ENCODE assay signal across 8 cellular contexts in the genomic region with DNA sequence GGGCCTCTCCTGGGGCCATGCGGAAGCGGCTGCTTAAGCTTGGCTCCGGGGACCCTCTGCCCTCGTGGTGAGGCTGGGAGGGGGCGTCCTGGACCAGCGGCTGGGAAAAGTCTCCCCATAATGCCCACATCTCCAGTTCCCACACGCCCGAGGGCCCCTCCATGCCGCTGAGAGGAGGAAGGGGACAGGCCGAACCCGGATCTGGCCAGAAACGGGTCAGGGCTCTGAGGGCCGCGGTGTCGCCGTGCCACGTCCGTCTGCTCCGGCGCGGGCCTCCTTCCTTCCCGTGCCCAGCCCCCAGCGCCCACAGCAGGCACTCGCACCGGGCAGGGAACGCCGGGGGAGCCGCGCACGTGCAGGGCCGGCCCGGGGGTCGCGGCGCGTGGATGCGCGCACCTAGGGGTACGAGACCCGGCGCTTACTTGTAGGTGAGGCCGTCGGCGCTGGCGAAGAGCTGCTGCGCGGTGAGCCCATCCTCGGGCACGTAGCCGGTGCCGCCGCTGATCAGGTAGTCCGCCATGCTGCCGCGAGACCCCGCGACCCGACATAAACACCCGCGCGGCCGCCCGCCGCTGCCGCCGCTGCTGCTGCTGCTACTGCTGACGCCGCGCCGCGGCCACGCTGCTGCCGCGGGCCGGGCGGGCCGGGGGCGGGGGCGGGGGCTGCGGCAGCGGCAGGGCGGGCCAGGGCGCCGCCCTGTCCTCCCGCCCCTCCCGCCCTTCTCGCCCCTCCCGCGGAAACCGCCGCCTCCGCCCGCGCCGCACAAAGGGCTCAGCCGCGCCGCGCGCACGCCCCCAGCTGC. TPM values are rescaled to one million over a fixed set of nuclear protein-coding genes. Genes with fewer than 3 reads are reported as not detected.
DNase-seq lines count a peak whose midpoint lies in the region; ATAC-seq and TF ChIP-seq lines count a peak whose summit lies in the region.

No MANE protein-coding gene starts in this region.

- H3K36me3 Mint-ChIP-seq in central memory CD8-positive, alpha-beta T cell (ENCODE audit: insufficient read depth) = peaks cover 3% of the 10 kb centered on the region

- H3K36me3 ChIP-seq in DND-41 (ENCODE audit: insufficient read depth, low read length) = peaks cover 4% of the 10 kb centered on the region
- peaks cover 23% of the 10 kb centered on the region for H3K36me3 ChIP-seq in WERI-Rb-1

- 0 out of 2 replicates have a peak overlapping the region, but pooled peaks have one; percentile 23 for H3K27ac ChIP-seq in DND-41 (ENCODE audit: low read length)
- peak overlapping the region; percentile 69 for H3K27ac ChIP-seq in WERI-Rb-1

- peak overlapping the region; percentile 30 to 75; a peak in 3 of 4 replicates for H3K4me3 ChIP-seq in DND-41 (ENCODE audit: low read depth in 1 of 2, low read length in 2 of 2)
- H3K4me3 ChIP-seq in WERI-Rb-1 (ENCODE audit: low read depth, low read length) = peak overlapping the region; percentile 40
- peak overlapping the region; percentile 48 for H3K4me3 ChIP-seq in lower leg skin (ENCODE audit: low read depth, poor library complexity, severe bottlenecking)

- no peak overlapping the region for H3K27ac Mint-ChIP-seq in central memory CD8-positive, alpha-beta T cell (ENCODE audit: low read depth)

- no peaks in the 10 kb centered on the region for H3K27me3 Mint-ChIP-seq in central memory CD8-positive, alpha-beta T cell

- H2AFZ ChIP-seq in DND-41 (ENCODE audit: low read depth, low read length) = peak overlapping the region; percentile 76

- H3K27me3 ChIP-seq in DND-41 (ENCODE audit: insufficient read depth, low read length, poor library complexity) (peaks cover 40% of the 10 kb centered on the region), WERI-Rb-1 (ENCODE audit: insufficient read depth, low read depth, severe bottlenecking) (no peaks in the 10 kb centered on the region)

- no peaks in the 10 kb centered on the region for H3K9me3 ChIP-seq in DND-41 (ENCODE audit: insufficient read depth, low read length, severe bottlenecking)
- H3K9me3 ChIP-seq in WERI-Rb-1 (ENCODE audit: severe bottlenecking) = no peaks in the 10 kb centered on the region

- peaks cover 44% of the 10 kb centered on the region for H3K4me1 Mint-ChIP-seq in central memory CD8-positive, alpha-beta T cell

- H3K9ac ChIP-seq in DND-41 (ENCODE audit: low read depth, low read length) = peak overlapping the region; percentile 73

- peaks cover 39% of the 10 kb centered on the region for H3K4me1 ChIP-seq in DND-41 (ENCODE audit: insufficient read depth, low read length)

- no peaks in the 10 kb centered on the region for H3K9me3 Mint-ChIP-seq in central memory CD8-positive, alpha-beta T cell

- no peaks in the 10 kb centered on the region for H3K79me2 ChIP-seq in DND-41 (ENCODE audit: insufficient read depth, low read length)

- intact Hi-C loops in lower leg skin (cut with DNase I; ENCODE audit: low total_unique reads) = no loop called here

- peaks cover 50% of the 10 kb centered on the region for H4K20me1 ChIP-seq in DND-41 (ENCODE audit: insufficient read depth, low read length)

- peak overlapping the region; percentile 84 for H3K4me3 Mint-ChIP-seq in central memory CD8-positive, alpha-beta T cell

- no peak for TF ChIP-seq CTCF in DND-41 (IDR thresholded peaks at IDR 0.05; ENCODE audit: borderline replicate concordance, extremely low read depth, low read length, poor library complexity, severe bottlenecking)
- TF ChIP-seq CTCF in WERI-Rb-1 (IDR thresholded peaks at IDR 0.05; ENCODE audit: low read depth, low read length) = no peak
- TF ChIP-seq CTCF in lower leg skin (IDR thresholded peaks at IDR 0.05) = no peak

- TF ChIP-seq POLR2A in lower leg skin (IDR thresholded peaks at IDR 0.05) = no peak

- WGBS in lower leg skin, 2 donors = 6 to 12% methylated on average over 6 to 23 of the region's 101 CpGs

- peak; percentile 69 for DNase-seq in DND-41
- DNase-seq in HuH-7.5 (ENCODE audit: low spot score) = peak; percentile 57
- DNase-seq in WERI-Rb-1 = peak; percentile 53
- no peak for DNase-seq in central memory CD8-positive, alpha-beta T cell (ENCODE audit: low spot score in 2 of 2)
- peak in 1 of 2 donors; percentile 85 for DNase-seq in lower leg skin (ENCODE audit: low spot score in 2 of 2)
- peak; percentile 51 for DNase-seq in stimulated activated CD8-positive, alpha-beta memory T cell treated with anti-CD3 and anti-CD28 coated beads, Interleukin-4, amount 100 ng/mL, for 24 hours (ENCODE audit: low read depth)
- no peak for DNase-seq in GM19240 (ENCODE audit: insufficient read length, low spot score)

- peak overlapping the region; percentile 97 for H3K4me2 ChIP-seq in DND-41 (ENCODE audit: insufficient read depth, low read length)

- ATAC-seq in DND-41 (ENCODE audit: insufficient read depth, low read depth) (peak; percentile 6; the same call in 2 of the 3 replicates), GM19328 (IDR thresholded peaks at IDR 0.05; ENCODE audit: unreplicated experiment) (no peak)
- peak; percentile 13 for ATAC-seq in central memory CD8-positive, alpha-beta T cell (replicated peaks; ENCODE audit: extremely low read depth, poor library complexity, severe bottlenecking)

RNA-seq across cellular contexts. Expression of a gene that starts 4.2 kb away (rescaled TPM):
- 10 to 100 TPM; 45.6 to 71.7 (median 48.7) TPM for total RNA-seq in lower leg skin

RNA-seq across cellular contexts. Expression of a gene that starts 44.1 kb away (rescaled TPM):
- 1 to 10 TPM; 1.3 to 4.5 (median 1.9) TPM for total RNA-seq in lower leg skin

RNA-seq across cellular contexts. Expression of a gene that starts 50.1 kb away (rescaled TPM):
- 10 to 100 TPM; 19.0 to 66.0 (median 35.8) TPM for total RNA-seq in lower leg skin

Comparison
In these comparisons a context has a peak if more than half of its experiments do, and no peak if none do; other contexts are left out.
1. DNase-seq: peak in DND-41 (single experiment), HuH-7.5 (single experiment), WERI-Rb-1 (single experiment) and stimulated activated CD8-positive, alpha-beta memory T cell treated with anti-CD3 and anti-CD28 coated beads, Interleukin-4, amount 100 ng/mL, for 24 hours (single experiment); none in central memory CD8-positive, alpha-beta T cell (0 of 2) and GM19240 (single experiment).
2. Peak in every context shown above with its lines, with median percentiles within 50 percentile points of each other: H3K4me3 ChIP-seq.